2 cellular contexts compared by ENCODE assay signal in genomic region chr5:150506571-150507282, GRCh38.
TF ChIP-seq lines count a peak whose summit lies in the region.

No MANE protein-coding gene starts in this region.

TF ChIP-seq in liver, 16 proteins besides CTCF, POLR2A, EP300 and RAD21:
- no peak for TF ChIP-seq YY1 (IDR thresholded peaks at IDR 0.05)
TF ChIP-seq in liver: peak in this region for 0.

TF ChIP-seq in HepG2, 621 proteins besides CTCF, POLR2A, EP300 and RAD21:
- TF ChIP-seq NCOR1 (IDR thresholded peaks at IDR 0.05; ENCODE audit: borderline replicate concordance, low read length) (no peak), ZC3H4 (CRISPR knock-in tag; IDR thresholded peaks at IDR 0.05; ENCODE audit: borderline replicate concordance) (no peak), KAT7 (CRISPR knock-in tag; IDR thresholded peaks at IDR 0.05; ENCODE audit: borderline replicate concordance) (no peak)
